Comparison of ENCODE assay signal across 8 cellular contexts in genomic region chr3:158678687-158679086, GRCh38. TPM values are rescaled to one million over a fixed set of nuclear protein-coding genes. Genes with fewer than 3 reads are reported as not detected.
"Had no signal": no experiment of that assay in that cellular context is flagged by ENCODE, and none has a peak within 500 bp of the region (broad histone marks: within the 10 kb centered on the region; RNA-seq: fewer than 3 reads in every experiment).

No MANE protein-coding gene starts in this region.

- H2AFZ ChIP-seq: GM23248 had no signal

- H3K27ac ChIP-seq: GM23248 had no signal

- H3K4me3 ChIP-seq: GM23248 had no signal

- DNase-seq: GM23248, GOT3, H9, HCEC 1CT, KG1 had no signal

- FAIRE-seq: HTR-8/SVneo had no signal

- H3K4me1 Mint-ChIP-seq: H9, IgD-negative memory B cell had no signal

- H3K27ac Mint-ChIP-seq: H9, IgD-negative memory B cell had no signal

- H3K9ac ChIP-seq: GM23248 had no signal

- H3K4me3 Mint-ChIP-seq: H9, IgD-negative memory B cell had no signal

- H3K9me3 Mint-ChIP-seq: H9, IgD-negative memory B cell had no signal

- H3K27me3 Mint-ChIP-seq: IgD-negative memory B cell had no signal

RNA-seq across cellular contexts. Expression of gene RARRES1, which starts 53.6 kb away (rescaled TPM):
- total RNA-seq: H4 had no signal
